Comparison of ENCODE assay signal across 29 cellular contexts in genomic region chr17:29345066-29345465, GRCh38.
"Had no signal": no experiment of that assay in that cellular context is flagged by ENCODE, and none has a peak within 500 bp of the region (broad histone marks: within the 10 kb centered on the region; RNA-seq: fewer than 3 reads in every experiment).

No MANE protein-coding gene starts in this region.

- H3K27ac Mint-ChIP-seq: activated CD4-positive, alpha-beta memory T cell treated with anti-CD3 and anti-CD28 coated beads for 36 hours; activated CD4-positive, alpha-beta T cell treated with anti-CD3 and anti-CD28 coated beads for 36 hours; activated CD4-positive, alpha-beta T cell treated with anti-CD3 and anti-CD28 coated beads, Interleukin-2, amount 10 ng/mL, durations not matched to agents 24 days and 14 days; activated CD8-positive, alpha-beta memory T cell treated with anti-CD3 and anti-CD28 coated beads, Interleukin-2, amount 10 ng/mL, durations not matched to agents 7 days and 5 days; activated CD8-positive, alpha-beta T cell treated with anti-CD3 and anti-CD28 coated beads, Interleukin-2, amount 10 ng/mL, durations not matched to agents 7 days and 5 days; activated naive CD4-positive, alpha-beta T cell treated with anti-CD3 and anti-CD28 coated beads, Interleukin-2, amount 10 ng/mL, durations not matched to agents 7 days and 5 days; activated naive CD4-positive, alpha-beta T cell treated with anti-CD3 and anti-CD28 coated beads, Interleukin-2, amount 50 U/mL, for 72 hours; activated naive CD8-positive, alpha-beta T cell treated with anti-CD3 and anti-CD28 coated beads, Interleukin-2, amount 10 ng/mL, durations not matched to agents 7 days and 5 days; activated T-helper 1 cell treated with anti-CD3 and anti-CD28 coated beads, Interleukin-12 subunit alpha, Interleukin-12 subunit beta, Interleukin-2, Interleukin-4 antibody, amounts not matched to agents 30 ng/mL and 10 ng/mL and 1 ng/mL, durations not matched to agents 14 hours and 24 hours and 36 hours; dendritic cell treated with granulocyte-macrophage colony-stimulating factor and Interleukin-4, amounts not matched to agents 40 ng/mL and 50 ng/mL, for 4 days; endodermal cell; T-helper 17 cell; T-helper 2 cell treated with Interferon-gamma antibody and Interleukin-4, amounts not matched to agents 5 μg/mL and 100 μg/mL, for 36 hours had no signal

- H3K4me3 Mint-ChIP-seq: activated CD4-positive, alpha-beta memory T cell treated with anti-CD3 and anti-CD28 coated beads for 36 hours; activated CD4-positive, alpha-beta T cell treated with anti-CD3 and anti-CD28 coated beads for 36 hours; activated CD4-positive, alpha-beta T cell treated with anti-CD3 and anti-CD28 coated beads, Interleukin-2, amount 10 ng/mL, durations not matched to agents 24 days and 14 days; activated CD8-positive, alpha-beta memory T cell treated with anti-CD3 and anti-CD28 coated beads, Interleukin-2, amount 10 ng/mL, durations not matched to agents 7 days and 5 days; activated CD8-positive, alpha-beta T cell treated with anti-CD3 and anti-CD28 coated beads, Interleukin-2, amount 10 ng/mL, durations not matched to agents 7 days and 5 days; activated naive CD4-positive, alpha-beta T cell treated with anti-CD3 and anti-CD28 coated beads, Interleukin-2, amount 10 ng/mL, durations not matched to agents 7 days and 5 days; activated naive CD8-positive, alpha-beta T cell treated with anti-CD3 and anti-CD28 coated beads, Interleukin-2, amount 10 ng/mL, durations not matched to agents 7 days and 5 days; activated T-helper 1 cell treated with anti-CD3 and anti-CD28 coated beads, Interleukin-12 subunit alpha, Interleukin-12 subunit beta, Interleukin-2, Interleukin-4 antibody, amounts not matched to agents 30 ng/mL and 10 ng/mL and 1 ng/mL, durations not matched to agents 14 hours and 24 hours and 36 hours; central memory CD8-positive, alpha-beta T cell; dendritic cell treated with granulocyte-macrophage colony-stimulating factor and Interleukin-4, amounts not matched to agents 40 ng/mL and 50 ng/mL, for 4 days; endodermal cell; T-helper 17 cell; T-helper 2 cell treated with Interferon-gamma antibody and Interleukin-4, amounts not matched to agents 5 μg/mL and 100 μg/mL, for 36 hours had no signal

- H3K4me1 Mint-ChIP-seq: activated CD4-positive, alpha-beta T cell treated with anti-CD3 and anti-CD28 coated beads for 36 hours; activated CD4-positive, alpha-beta T cell treated with anti-CD3 and anti-CD28 coated beads, Interleukin-2, amount 10 ng/mL, durations not matched to agents 24 days and 14 days; activated CD8-positive, alpha-beta memory T cell treated with anti-CD3 and anti-CD28 coated beads, Interleukin-2, amount 10 ng/mL, durations not matched to agents 7 days and 5 days; central memory CD8-positive, alpha-beta T cell; endodermal cell had no signal

- H3K27me3 ChIP-seq: dorsolateral prefrontal cortex had no signal

- H3K36me3 Mint-ChIP-seq: activated CD4-positive, alpha-beta memory T cell treated with anti-CD3 and anti-CD28 coated beads for 36 hours; activated CD8-positive, alpha-beta memory T cell treated with anti-CD3 and anti-CD28 coated beads, Interleukin-2, amount 10 ng/mL, durations not matched to agents 7 days and 5 days; activated naive CD4-positive, alpha-beta T cell treated with anti-CD3 and anti-CD28 coated beads, Interleukin-2, amount 10 ng/mL, durations not matched to agents 7 days and 5 days; activated naive CD4-positive, alpha-beta T cell treated with anti-CD3 and anti-CD28 coated beads, Interleukin-2, amount 50 U/mL, for 72 hours; activated naive CD8-positive, alpha-beta T cell treated with anti-CD3 and anti-CD28 coated beads, Interleukin-2, amount 10 ng/mL, durations not matched to agents 7 days and 5 days had no signal

- ATAC-seq: activated CD4-positive, alpha-beta T cell treated with anti-CD3 and anti-CD28 coated beads for 36 hours; activated CD8-positive, alpha-beta memory T cell treated with anti-CD3 and anti-CD28 coated beads, Interleukin-2, amount 10 ng/mL, durations not matched to agents 7 days and 5 days; activated CD8-positive, alpha-beta T cell treated with anti-CD3 and anti-CD28 coated beads, Interleukin-2, amount 10 ng/mL, durations not matched to agents 7 days and 5 days; activated naive CD4-positive, alpha-beta T cell treated with anti-CD3 and anti-CD28 coated beads, Interleukin-2, amount 50 U/mL, for 72 hours; esophagus mucosa; T-helper 17 cell had no signal

- DNase-seq: activated CD4-positive, alpha-beta memory T cell treated with anti-CD3 and anti-CD28 coated beads for 36 hours; activated CD4-positive, alpha-beta T cell treated with anti-CD3 and anti-CD28 coated beads for 36 hours; activated CD4-positive, alpha-beta T cell treated with anti-CD3 and anti-CD28 coated beads, Interleukin-2, amount 10 ng/mL, durations not matched to agents 24 days and 14 days; activated CD4-positive, CD25-positive, alpha-beta regulatory T cell; activated CD4-positive, CD25-positive, alpha-beta regulatory T cell treated with anti-CD3 and anti-CD28 coated beads, Interleukin-2, amount 50 U/mL, for 72 hours; activated CD8-positive, alpha-beta memory T cell treated with anti-CD3 and anti-CD28 coated beads, Interleukin-2, amount 10 ng/mL, durations not matched to agents 7 days and 5 days; activated CD8-positive, alpha-beta memory T cell treated with anti-CD3 and anti-CD28 coated beads, Interleukin-2, amount 50 U/mL, for 4 hours; activated CD8-positive, alpha-beta T cell treated with anti-CD3 and anti-CD28 coated beads, Interleukin-2, amount 10 ng/mL, durations not matched to agents 7 days and 5 days; activated gamma-delta T cell; activated naive CD4-positive, alpha-beta T cell; activated naive CD4-positive, alpha-beta T cell treated with anti-CD3 and anti-CD28 coated beads, Interleukin-2, amount 10 ng/mL, durations not matched to agents 7 days and 5 days; activated naive CD8-positive, alpha-beta T cell treated with anti-CD3 and anti-CD28 coated beads, Interleukin-2, amount 10 ng/mL, durations not matched to agents 7 days and 5 days; activated T-cell treated with anti-CD3 and anti-CD28 coated beads, Interleukin-2, amount 50 U/mL, for 1 hour; activated T-cell treated with anti-CD3 and anti-CD28 coated beads, Interleukin-2, amount 50 U/mL, for 48 hours; brain microvascular endothelial cell; dorsolateral prefrontal cortex; effector memory CD4-positive, alpha-beta T cell; endodermal cell; head of caudate nucleus; T-helper 1 cell; T-helper 17 cell; T1000 had no signal

- H3K36me3 ChIP-seq: brain microvascular endothelial cell had no signal

- H3K4me3 ChIP-seq: coronary artery, dorsolateral prefrontal cortex had no signal

- H3K27ac ChIP-seq: brain microvascular endothelial cell, coronary artery, dorsolateral prefrontal cortex had no signal

- H3K9me3 Mint-ChIP-seq: activated CD4-positive, alpha-beta memory T cell treated with anti-CD3 and anti-CD28 coated beads for 36 hours; activated CD4-positive, alpha-beta T cell treated with anti-CD3 and anti-CD28 coated beads, Interleukin-2, amount 10 ng/mL, durations not matched to agents 24 days and 14 days; activated naive CD4-positive, alpha-beta T cell treated with anti-CD3 and anti-CD28 coated beads, Interleukin-2, amount 10 ng/mL, durations not matched to agents 7 days and 5 days; activated naive CD4-positive, alpha-beta T cell treated with anti-CD3 and anti-CD28 coated beads, Interleukin-2, amount 50 U/mL, for 72 hours; activated naive CD8-positive, alpha-beta T cell treated with anti-CD3 and anti-CD28 coated beads, Interleukin-2, amount 10 ng/mL, durations not matched to agents 7 days and 5 days; activated T-helper 1 cell treated with anti-CD3 and anti-CD28 coated beads, Interleukin-12 subunit alpha, Interleukin-12 subunit beta, Interleukin-2, Interleukin-4 antibody, amounts not matched to agents 30 ng/mL and 10 ng/mL and 1 ng/mL, durations not matched to agents 14 hours and 24 hours and 36 hours; central memory CD8-positive, alpha-beta T cell; dendritic cell treated with granulocyte-macrophage colony-stimulating factor and Interleukin-4, amounts not matched to agents 40 ng/mL and 50 ng/mL, for 4 days; endodermal cell; T-helper 2 cell treated with Interferon-gamma antibody and Interleukin-4, amounts not matched to agents 5 μg/mL and 100 μg/mL, for 36 hours had no signal
